In the genomic region with DNA sequence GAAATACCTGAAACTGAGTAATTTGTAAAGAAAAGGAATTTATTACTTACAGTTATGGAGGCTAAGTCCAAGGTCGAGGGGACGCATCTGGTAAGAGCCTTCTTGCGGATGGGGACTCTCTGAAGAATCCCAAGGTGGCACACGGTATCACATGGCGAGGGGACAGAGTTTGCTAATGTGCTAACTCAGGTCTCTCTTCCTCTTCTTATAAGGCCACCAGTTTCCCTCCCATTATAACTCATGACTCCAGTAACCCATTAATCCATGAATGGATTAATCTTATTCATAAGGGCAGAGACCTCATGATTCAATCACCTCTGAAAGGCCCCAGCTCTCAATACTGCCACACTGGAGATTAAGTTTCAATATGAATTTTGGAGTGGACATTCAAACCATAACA, we compare ENCODE assay signal across 19 cellular contexts. TPM values are rescaled to one million over a fixed set of nuclear protein-coding genes. Genes with fewer than 3 reads are reported as not detected.
DNase-seq lines count a peak whose midpoint lies in the region; ATAC-seq and TF ChIP-seq lines count a peak whose summit lies in the region.
"Had no signal": no experiment of that assay in that cellular context is flagged by ENCODE, and none has a peak within 500 bp of the region (broad histone marks: within the 10 kb centered on the region; RNA-seq: fewer than 3 reads in every experiment).

No MANE protein-coding gene starts in this region.

- H3K4me3 ChIP-seq in gastroesophageal sphincter: no peak overlapping the region

- peaks cover 41% of the 10 kb centered on the region for H3K36me3 Mint-ChIP-seq in activated naive CD4-positive, alpha-beta T cell treated with anti-CD3 and anti-CD28 coated beads, Interleukin-2, amount 50 U/mL, for 24 hours
- H3K36me3 Mint-ChIP-seq in activated B cell treated with CpG ODN at 0.5 μM for 24 hours (ENCODE audit: low read depth) (peaks cover 25% of the 10 kb centered on the region), memory B cell (no peaks in the 10 kb centered on the region)

- H3K27ac ChIP-seq in gastroesophageal sphincter: no peak overlapping the region

- intact Hi-C loops in activated B cell treated with CpG ODN at 0.5 μM for 24 hours (cut with micrococcal nuclease): loop anchor here (10.0 kb wide), 1 partner anchor 285 kb away; no protein-coding TSS in a partner anchor

- no peaks in the 10 kb centered on the region for H3K9me3 ChIP-seq in gastroesophageal sphincter
- H3K9me3 ChIP-seq: BE2C had no signal

- DNase-seq in activated naive CD4-positive, alpha-beta T cell treated with anti-CD3 and anti-CD28 coated beads, Interleukin-2, amount 50 U/mL, for 16 hours: no peak
- DNase-seq in activated B cell treated with CpG ODN at 0.5 μM for 24 hours (no peak), memory B cell (ENCODE audit: low spot score in 2 of 2) (no peak), NCI-H526 (lab: John Stamatoyannopoulos, UW) (no peak)
- no peak for DNase-seq in NK-92 treated with Interleukin-12 subunit alpha and Interleukin-12 subunit beta, amount 100 ng/mL, for 24 hours (lab: John Stamatoyannopoulos, UW)
- DNase-seq: BE2C; Calu3; CD4-positive, alpha-beta T cell; DMS53; KBM-7; MV-4-11; NCI-H1417; NCI-H1930; NCI-H446; OCI-M1 had no signal

- 81 to 85% methylated on average over 4 to 5 of the region's 5 CpGs for WGBS in gastroesophageal sphincter (ENCODE audit: low coverage in 1 of 2), 2 donors

- no peaks in the 10 kb centered on the region for H3K36me3 ChIP-seq in gastroesophageal sphincter
- H3K36me3 ChIP-seq: BE2C had no signal

- no peak for TF ChIP-seq EP300 in gastroesophageal sphincter (IDR thresholded peaks at IDR 0.05)

- H3K27me3 Mint-ChIP-seq in activated naive CD4-positive, alpha-beta T cell treated with anti-CD3 and anti-CD28 coated beads, Interleukin-2, amount 50 U/mL, for 24 hours: no peaks in the 10 kb centered on the region
- no peaks in the 10 kb centered on the region for H3K27me3 Mint-ChIP-seq in activated B cell treated with CpG ODN at 0.5 μM for 24 hours
- no peaks in the 10 kb centered on the region for H3K27me3 Mint-ChIP-seq in memory B cell
- H3K27me3 Mint-ChIP-seq: CD4-positive, alpha-beta T cell had no signal

- ATAC-seq in activated B cell treated with CpG ODN at 0.5 μM for 24 hours (ENCODE audit: low read depth) (no peak), memory B cell (ENCODE audit: low read depth) (no peak), gastroesophageal sphincter (no peak)

- CTCF ChIA-PET in activated B cell treated with CpG ODN at 0.5 μM for 24 hours (lab: Charles Lee): interaction anchor here (1.7 to 4.1 kb wide), 6 partner anchors 15 to 434 kb away, joined by 8 to 72 read pairs (median 24); a partner anchor contains a TSS

- H3K4me3 Mint-ChIP-seq in activated naive CD4-positive, alpha-beta T cell treated with anti-CD3 and anti-CD28 coated beads, Interleukin-2, amount 50 U/mL, for 24 hours: no peak overlapping the region
- H3K4me3 Mint-ChIP-seq in activated B cell treated with CpG ODN at 0.5 μM for 24 hours (no peak overlapping the region), memory B cell (no peak overlapping the region)
- H3K4me3 Mint-ChIP-seq: CD4-positive, alpha-beta T cell had no signal

- TF ChIP-seq POLR2A in gastroesophageal sphincter (IDR thresholded peaks at IDR 0.05): no peak

- no peaks in the 10 kb centered on the region for H3K27me3 ChIP-seq in gastroesophageal sphincter
- H3K27me3 ChIP-seq: BE2C had no signal

- no peaks in the 10 kb centered on the region for H3K9me3 Mint-ChIP-seq in activated naive CD4-positive, alpha-beta T cell treated with anti-CD3 and anti-CD28 coated beads, Interleukin-2, amount 50 U/mL, for 24 hours
- H3K9me3 Mint-ChIP-seq in activated B cell treated with CpG ODN at 0.5 μM for 24 hours (no peaks in the 10 kb centered on the region), memory B cell (no peaks in the 10 kb centered on the region)
- H3K9me3 Mint-ChIP-seq: CD4-positive, alpha-beta T cell had no signal

- peaks cover 80% of the 10 kb centered on the region for H3K4me1 Mint-ChIP-seq in activated naive CD4-positive, alpha-beta T cell treated with anti-CD3 and anti-CD28 coated beads, Interleukin-2, amount 50 U/mL, for 24 hours
- peaks cover 36% of the 10 kb centered on the region for H3K4me1 Mint-ChIP-seq in activated B cell treated with CpG ODN at 0.5 μM for 24 hours
- peaks cover 3% of the 10 kb centered on the region for H3K4me1 Mint-ChIP-seq in memory B cell

- POLR2A ChIA-PET in activated B cell treated with CpG ODN at 0.5 μM for 24 hours (lab: Charles Lee): interaction anchor here (1.6 kb wide), 3 partner anchors 11 to 37 kb away, joined by 3 to 4 read pairs (median 4); no protein-coding TSS in a partner anchor

- H3K27ac Mint-ChIP-seq in activated naive CD4-positive, alpha-beta T cell treated with anti-CD3 and anti-CD28 coated beads, Interleukin-2, amount 50 U/mL, for 24 hours: peak overlapping the region; percentile 64
- H3K27ac Mint-ChIP-seq in activated B cell treated with CpG ODN at 0.5 μM for 24 hours (peak overlapping the region; percentile 57), memory B cell (peak overlapping the region; percentile 32)

- H3K4me1 ChIP-seq in gastroesophageal sphincter: no peaks in the 10 kb centered on the region
- H3K4me1 ChIP-seq: BE2C had no signal

- no peak for TF ChIP-seq CTCF in activated B cell treated with CpG ODN at 0.5 μM for 24 hours (IDR thresholded peaks at IDR 0.05)
- TF ChIP-seq CTCF in gastroesophageal sphincter (IDR thresholded peaks at IDR 0.05): no peak

RNA-seq across cellular contexts. Expression of a gene that starts 15.7 kb away (rescaled TPM):
- 4.6 and 5.3 TPM in 2 replicates for total RNA-seq in activated B cell treated with CpG ODN at 0.5 μM for 24 hours
- total RNA-seq in gastroesophageal sphincter: under 1 TPM in 1 of 4 donors, not detected in 3; 0.20 TPM
- total RNA-seq: H1, RPMI7951 had no signal

RNA-seq across cellular contexts. Expression of a gene that starts 37.5 kb away (rescaled TPM):
- total RNA-seq in activated B cell treated with CpG ODN at 0.5 μM for 24 hours (32.4 and 34.3 TPM in 2 replicates), gastroesophageal sphincter (1 to 10 TPM in 2 of 4 donors, under 1 TPM in 2; 0.19 to 1.2 (median 1.0) TPM)
- total RNA-seq: Calu3, H1 had no signal

Comparison
In these comparisons a context has a peak if more than half of its experiments do, and no peak if none do; other contexts are left out.
1. RNA of a gene that starts 37.5 kb away (total RNA-seq): 32.4 to 34.3 TPM in activated B cell treated with CpG ODN at 0.5 μM for 24 hours; 0.19 to 1.2 TPM in gastroesophageal sphincter; every median in the first group is over 10 times any median in the second.
2. Peak in every context shown above with its lines, with median percentiles within 50 percentile points of each other: H3K27ac Mint-ChIP-seq.